7 cellular contexts compared by ENCODE assay signal in the genomic region with DNA sequence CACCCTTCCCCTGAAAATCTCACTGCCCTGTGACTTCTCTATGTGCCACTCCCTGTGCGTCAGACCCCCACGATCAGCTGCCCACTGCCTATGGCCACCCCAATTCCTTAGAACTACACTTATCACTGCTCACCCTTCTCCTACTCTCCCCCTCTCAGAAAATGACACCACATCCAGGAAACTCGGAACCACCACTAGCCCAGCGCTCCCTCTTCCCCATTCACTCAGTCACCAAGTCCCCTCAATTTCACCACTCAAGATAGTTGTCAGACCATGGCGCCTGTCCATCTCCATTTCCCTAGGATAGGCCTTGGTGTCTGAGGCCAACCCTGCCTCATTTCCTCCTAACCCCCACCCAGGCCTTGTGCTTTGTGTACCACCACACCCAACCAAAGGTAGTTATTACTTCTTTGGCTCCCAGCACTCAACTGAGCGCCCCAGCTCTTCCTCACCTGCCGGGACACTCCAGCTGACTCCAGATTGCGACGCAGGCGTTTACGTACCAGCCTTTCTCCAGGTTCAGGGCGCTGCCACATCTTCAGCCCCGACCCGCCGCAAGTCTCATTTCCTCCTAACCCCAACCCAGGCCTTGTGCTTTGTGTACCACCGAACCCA. TPM values are rescaled to one million over a fixed set of nuclear protein-coding genes. Genes with fewer than 3 reads are reported as not detected.
A peak's percentile ranks its signal among the peaks of the same experiment; 100 is the strongest.
DNase-seq lines count a peak whose midpoint lies in the region; ATAC-seq, FAIRE-seq and TF ChIP-seq lines count a peak whose summit lies in the region.
"Not testable (repeated sequence)": the region's sequence is repeated elsewhere in the genome, so short reads cannot be mapped to it uniquely, and the experiment has no call there.

No MANE protein-coding gene starts in this region.

- peaks cover 22% of the 10 kb centered on the region for H3K4me1 Mint-ChIP-seq in activated CD8-positive, alpha-beta memory T cell treated with anti-CD3 and anti-CD28 coated beads, Interleukin-2, amount 10 ng/mL, durations not matched to agents 7 days and 5 days

- CTCF ChIA-PET in activated CD8-positive, alpha-beta memory T cell treated with anti-CD3 and anti-CD28 coated beads, Interleukin-2, amount 10 ng/mL, durations not matched to agents 7 days and 5 days (lab: Charles Lee): interaction anchor here (0.6 to 2.1 kb wide), 4 partner anchors 37 to 347 kb away, joined by 3 to 11 read pairs (median 4); no protein-coding TSS in a partner anchor

- TF ChIP-seq CTCF in NB4 (IDR thresholded peaks at IDR 0.05; ENCODE audit: low read depth, low read length); kidney (IDR thresholded peaks at IDR 0.05; ENCODE audit: borderline replicate concordance, extremely low read depth, insufficient read depth); pancreas (IDR thresholded peaks at IDR 0.05): not testable (repeated sequence)

- H3K9me3 ChIP-seq in ectodermal cell (ENCODE audit: control insufficient read depth, low read length); kidney (ENCODE audit: control insufficient read depth in 1 of 2, low read length in 2 of 2); pancreas: not testable (repeated sequence)

- H3K27me3 Mint-ChIP-seq in activated CD8-positive, alpha-beta memory T cell treated with anti-CD3 and anti-CD28 coated beads, Interleukin-2, amount 10 ng/mL, durations not matched to agents 7 days and 5 days: not testable (repeated sequence)

- peak overlapping the region; percentile 67 for H3K4me3 ChIP-seq in NB4 (ENCODE audit: low read depth, low read length)
- peak overlapping the region; percentile 68 for H3K4me3 ChIP-seq in ectodermal cell (ENCODE audit: insufficient read depth, low read depth, low read length)
- peak overlapping the region; percentile 87 to 90 for H3K4me3 ChIP-seq in kidney (ENCODE audit: low read length in 2 of 2)
- peak overlapping the region; percentile 16 to 96 (median 82) for H3K4me3 ChIP-seq in pancreas

- H3K9me3 Mint-ChIP-seq in activated CD8-positive, alpha-beta memory T cell treated with anti-CD3 and anti-CD28 coated beads, Interleukin-2, amount 10 ng/mL, durations not matched to agents 7 days and 5 days (ENCODE audit: low read depth): not testable (repeated sequence)

- DNase-seq in GM18507 (ENCODE audit: extremely low spot score, insufficient read length, low read depth); NB4 (ENCODE audit: low read depth); activated CD8-positive, alpha-beta memory T cell treated with anti-CD3 and anti-CD28 coated beads, Interleukin-2, amount 10 ng/mL, durations not matched to agents 7 days and 5 days; kidney: not testable (repeated sequence)
- DNase-seq in pancreas: peak in 1 of 6 donors; percentile 24

- ATAC-seq in HG02763 (IDR thresholded peaks at IDR 0.05; ENCODE audit: unreplicated experiment) (peak; percentile 14), pancreas (peak; percentile 7 to 16 (median 10))
- not testable (repeated sequence) for ATAC-seq in activated CD8-positive, alpha-beta memory T cell treated with anti-CD3 and anti-CD28 coated beads, Interleukin-2, amount 10 ng/mL, durations not matched to agents 7 days and 5 days

- not testable (repeated sequence) for H3K27ac ChIP-seq in ectodermal cell (ENCODE audit: insufficient read depth, low read depth, low read length, poor library complexity, severe bottlenecking)
- peak overlapping the region; percentile 80 to 83 for H3K27ac ChIP-seq in kidney (ENCODE audit: low read depth in 2 of 2, low read length in 2 of 2)
- H3K27ac ChIP-seq in pancreas: peak overlapping the region; percentile 49 to 81 (median 70)

- not testable (repeated sequence) for H3K4me1 ChIP-seq in ectodermal cell (ENCODE audit: control insufficient read depth, insufficient read depth, low read length)
- H3K4me1 ChIP-seq in kidney (ENCODE audit: control insufficient read depth in 1 of 2, insufficient read depth in 1 of 2, low read depth in 1 of 2, low read length in 2 of 2) (peaks cover 15 to 19% of the 10 kb centered on the region in 2 donors), pancreas (peaks cover 0 to 18% (median 0%) of the 10 kb centered on the region in 3 donors)

- WGBS in ectodermal cell, 2 experiments: 26 to 30% methylated on average over 16 of the region's 16 CpGs
- 4 to 6% methylated on average over 16 of the region's 16 CpGs for whole genome bisulfite sequencing in pancreas, 2 donors

- peaks cover 15% of the 10 kb centered on the region for H3K36me3 Mint-ChIP-seq in activated CD8-positive, alpha-beta memory T cell treated with anti-CD3 and anti-CD28 coated beads, Interleukin-2, amount 10 ng/mL, durations not matched to agents 7 days and 5 days

- H3K9ac ChIP-seq in kidney (ENCODE audit: low read length in 2 of 2): peak overlapping the region; percentile 92 to 93

- not testable (repeated sequence) for H3K27me3 ChIP-seq in ectodermal cell (ENCODE audit: control insufficient read depth, insufficient read depth, low read length, poor library complexity, severe bottlenecking); pancreas

- peak; percentile 9 for FAIRE-seq in GM18507 (lab: Jason Lieb, UNC)
- not testable (repeated sequence) for FAIRE-seq in kidney (lab: Jason Lieb, UNC); pancreas (lab: Jason Lieb, UNC)

- intact Hi-C loops in kidney (cut with DNase I); pancreas (cut with DNase I): not testable (repeated sequence)

- H3K36me3 ChIP-seq in ectodermal cell (ENCODE audit: control insufficient read depth, insufficient read depth, low read length) (peaks cover 18% of the 10 kb centered on the region), kidney (ENCODE audit: control insufficient read depth in 1 of 2, insufficient read depth in 2 of 2, low read length in 2 of 2) (peaks cover 6 to 12% of the 10 kb centered on the region in 2 donors)
- H3K36me3 ChIP-seq in pancreas: not testable (repeated sequence)

- TF ChIP-seq POLR2A in NB4 (IDR thresholded peaks at IDR 0.05; ENCODE audit: extremely low read depth, insufficient read length): not testable (repeated sequence)

- peak overlapping the region; percentile 93 for H3K4me3 Mint-ChIP-seq in activated CD8-positive, alpha-beta memory T cell treated with anti-CD3 and anti-CD28 coated beads, Interleukin-2, amount 10 ng/mL, durations not matched to agents 7 days and 5 days

- H3K27ac Mint-ChIP-seq in activated CD8-positive, alpha-beta memory T cell treated with anti-CD3 and anti-CD28 coated beads, Interleukin-2, amount 10 ng/mL, durations not matched to agents 7 days and 5 days: peak overlapping the region; percentile 92

RNA-seq across cellular contexts. Expression of gene NUDT16, which starts 0.6 kb away (rescaled TPM):
- 10 to 100 TPM in 1 of 2 experiments, 1 to 10 TPM in 1; 9.8 to 11.5 TPM for total RNA-seq in activated CD8-positive, alpha-beta memory T cell treated with anti-CD3 and anti-CD28 coated beads, Interleukin-2, amount 10 ng/mL, durations not matched to agents 7 days and 5 days
- 25.6 TPM for polyA plus RNA-seq in ectodermal cell (2013, experiment 1 of 4)
- polyA plus RNA-seq in ectodermal cell (2013, experiment 2 of 4): 27.9 TPM
- polyA plus RNA-seq in ectodermal cell (2013, experiment 3 of 4): 17.2 TPM
- 19.8 TPM for polyA plus RNA-seq in ectodermal cell (2013, experiment 4 of 4)
- total RNA-seq in kidney (40.1 TPM), pancreas (10 to 100 TPM in 2 of 6 donors, 1 to 10 TPM in 4; 4.1 to 12.9 (median 7.7) TPM)
- polyA plus RNA-seq in kidney (ENCODE audit: insufficient read depth, low read depth, low replicate concordance) (43.2 TPM), pancreas (10 to 100 TPM in 1 of 2 donors, 1 to 10 TPM in 1; 9.8 to 14.1 TPM)
